In genomic region chr3:63931290-63931689, GRCh38 we compare ENCODE assay signal across 2 cellular contexts.
TF ChIP-seq lines count a peak whose summit lies in the region.

No MANE protein-coding gene starts in this region.

TF ChIP-seq in SK-N-SH, 30 proteins besides CTCF, POLR2A, EP300 and RAD21:
- TF ChIP-seq FOXJ3 (CRISPR knock-in tag; IDR thresholded peaks at IDR 0.05), result no peak
- TF ChIP-seq USF1 (IDR thresholded peaks at IDR 0.05; ENCODE audit: borderline replicate concordance, low read depth), result no peak
- TF ChIP-seq MAX (IDR thresholded peaks at IDR 0.05; ENCODE audit: low read depth), result no peak
- TF ChIP-seq RXRA (IDR thresholded peaks at IDR 0.05; ENCODE audit: borderline replicate concordance, low read depth), result no peak
- TF ChIP-seq YY1 (IDR thresholded peaks at IDR 0.05; ENCODE audit: low read depth), result no peak
- TF ChIP-seq FOXM1 (IDR thresholded peaks at IDR 0.05; ENCODE audit: low read depth), result no peak

TF ChIP-seq in H1, 55 proteins besides CTCF, POLR2A, EP300 and RAD21:
- TF ChIP-seq CREB1 (IDR thresholded peaks at IDR 0.05) (no peak), SIN3A (conservative IDR thresholded peaks at IDR 0.05 in 1 of 2, IDR thresholded peaks at IDR 0.05 in 1 of 2; ENCODE audit: low read depth in 1 of 2, low read length in 2 of 2) (no peak), CTBP2 (IDR thresholded peaks at IDR 0.05; ENCODE audit: borderline replicate concordance, insufficient read depth, insufficient read length, low read length) (no peak), POLR2AphosphoS5 (IDR thresholded peaks at IDR 0.05; ENCODE audit: low read depth, low read length) (no peak), RFX5 (IDR thresholded peaks at IDR 0.05; ENCODE audit: borderline replicate concordance, low read depth, low read length) (no peak), CHD1 (IDR thresholded peaks at IDR 0.05; ENCODE audit: low read depth, low read length) (no peak), MAX (IDR thresholded peaks at IDR 0.05) (no peak), BACH1 (IDR thresholded peaks at IDR 0.05; ENCODE audit: low read length) (no peak)
